Comparison of ENCODE assay signal across 1 cellular context in genomic region chr3:48202691-48203090, GRCh38.
TF ChIP-seq lines count a peak whose summit lies in the region.

No MANE protein-coding gene starts in this region.

TF ChIP-seq in WTC11, 78 proteins besides CTCF, POLR2A, EP300 and RAD21 (continued from another document):
- TF ChIP-seq, protein P1, sequence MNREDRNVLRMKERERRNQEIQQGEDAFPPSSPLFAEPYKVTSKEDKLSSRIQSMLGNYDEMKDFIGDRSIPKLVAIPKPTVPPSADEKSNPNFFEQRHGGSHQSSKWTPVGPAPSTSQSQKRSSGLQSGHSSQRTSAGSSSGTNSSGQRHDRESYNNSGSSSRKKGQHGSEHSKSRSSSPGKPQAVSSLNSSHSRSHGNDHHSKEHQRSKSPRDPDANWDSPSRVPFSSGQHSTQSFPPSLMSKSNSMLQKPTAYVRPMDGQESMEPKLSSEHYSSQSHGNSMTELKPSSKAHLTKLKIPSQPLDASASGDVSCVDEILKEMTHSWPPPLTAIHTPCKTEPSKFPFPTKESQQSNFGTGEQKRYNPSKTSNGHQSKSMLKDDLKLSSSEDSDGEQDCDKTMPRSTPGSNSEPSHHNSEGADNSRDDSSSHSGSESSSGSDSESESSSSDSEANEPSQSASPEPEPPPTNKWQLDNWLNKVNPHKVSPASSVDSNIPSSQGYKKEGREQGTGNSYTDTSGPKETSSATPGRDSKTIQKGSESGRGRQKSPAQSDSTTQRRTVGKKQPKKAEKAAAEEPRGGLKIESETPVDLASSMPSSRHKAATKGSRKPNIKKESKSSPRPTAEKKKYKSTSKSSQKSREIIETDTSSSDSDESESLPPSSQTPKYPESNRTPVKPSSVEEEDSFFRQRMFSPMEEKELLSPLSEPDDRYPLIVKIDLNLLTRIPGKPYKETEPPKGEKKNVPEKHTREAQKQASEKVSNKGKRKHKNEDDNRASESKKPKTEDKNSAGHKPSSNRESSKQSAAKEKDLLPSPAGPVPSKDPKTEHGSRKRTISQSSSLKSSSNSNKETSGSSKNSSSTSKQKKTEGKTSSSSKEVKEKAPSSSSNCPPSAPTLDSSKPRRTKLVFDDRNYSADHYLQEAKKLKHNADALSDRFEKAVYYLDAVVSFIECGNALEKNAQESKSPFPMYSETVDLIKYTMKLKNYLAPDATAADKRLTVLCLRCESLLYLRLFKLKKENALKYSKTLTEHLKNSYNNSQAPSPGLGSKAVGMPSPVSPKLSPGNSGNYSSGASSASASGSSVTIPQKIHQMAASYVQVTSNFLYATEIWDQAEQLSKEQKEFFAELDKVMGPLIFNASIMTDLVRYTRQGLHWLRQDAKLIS (CRISPR knock-in tag; IDR thresholded peaks at IDR 0.05; ENCODE audit: borderline replicate concordance): no peak
- TF ChIP-seq, protein P2, sequence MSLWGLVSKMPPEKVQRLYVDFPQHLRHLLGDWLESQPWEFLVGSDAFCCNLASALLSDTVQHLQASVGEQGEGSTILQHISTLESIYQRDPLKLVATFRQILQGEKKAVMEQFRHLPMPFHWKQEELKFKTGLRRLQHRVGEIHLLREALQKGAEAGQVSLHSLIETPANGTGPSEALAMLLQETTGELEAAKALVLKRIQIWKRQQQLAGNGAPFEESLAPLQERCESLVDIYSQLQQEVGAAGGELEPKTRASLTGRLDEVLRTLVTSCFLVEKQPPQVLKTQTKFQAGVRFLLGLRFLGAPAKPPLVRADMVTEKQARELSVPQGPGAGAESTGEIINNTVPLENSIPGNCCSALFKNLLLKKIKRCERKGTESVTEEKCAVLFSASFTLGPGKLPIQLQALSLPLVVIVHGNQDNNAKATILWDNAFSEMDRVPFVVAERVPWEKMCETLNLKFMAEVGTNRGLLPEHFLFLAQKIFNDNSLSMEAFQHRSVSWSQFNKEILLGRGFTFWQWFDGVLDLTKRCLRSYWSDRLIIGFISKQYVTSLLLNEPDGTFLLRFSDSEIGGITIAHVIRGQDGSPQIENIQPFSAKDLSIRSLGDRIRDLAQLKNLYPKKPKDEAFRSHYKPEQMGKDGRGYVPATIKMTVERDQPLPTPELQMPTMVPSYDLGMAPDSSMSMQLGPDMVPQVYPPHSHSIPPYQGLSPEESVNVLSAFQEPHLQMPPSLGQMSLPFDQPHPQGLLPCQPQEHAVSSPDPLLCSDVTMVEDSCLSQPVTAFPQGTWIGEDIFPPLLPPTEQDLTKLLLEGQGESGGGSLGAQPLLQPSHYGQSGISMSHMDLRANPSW (CRISPR knock-in tag; conservative IDR thresholded peaks at IDR 0.05; ENCODE audit: low read depth): no peak
- no peak for TF ChIP-seq ZNF416 (CRISPR knock-in tag; IDR thresholded peaks at IDR 0.05)
- no peak for TF ChIP-seq NR1H2 (CRISPR knock-in tag; IDR thresholded peaks at IDR 0.05)
- no peak for TF ChIP-seq MXD4 (CRISPR knock-in tag; IDR thresholded peaks at IDR 0.05; ENCODE audit: borderline replicate concordance)
- TF ChIP-seq, protein P3, sequence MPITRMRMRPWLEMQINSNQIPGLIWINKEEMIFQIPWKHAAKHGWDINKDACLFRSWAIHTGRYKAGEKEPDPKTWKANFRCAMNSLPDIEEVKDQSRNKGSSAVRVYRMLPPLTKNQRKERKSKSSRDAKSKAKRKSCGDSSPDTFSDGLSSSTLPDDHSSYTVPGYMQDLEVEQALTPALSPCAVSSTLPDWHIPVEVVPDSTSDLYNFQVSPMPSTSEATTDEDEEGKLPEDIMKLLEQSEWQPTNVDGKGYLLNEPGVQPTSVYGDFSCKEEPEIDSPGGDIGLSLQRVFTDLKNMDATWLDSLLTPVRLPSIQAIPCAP (CRISPR knock-in tag; IDR thresholded peaks at IDR 0.05): no peak
- TF ChIP-seq ZNF219 (CRISPR knock-in tag; IDR thresholded peaks at IDR 0.05; ENCODE audit: borderline replicate concordance): no peak
- TF ChIP-seq ZNF121 (CRISPR knock-in tag; IDR thresholded peaks at IDR 0.05): no peak
- TF ChIP-seq FOXP4 (CRISPR knock-in tag; IDR thresholded peaks at IDR 0.05): no peak
- TF ChIP-seq ZSCAN18 (CRISPR knock-in tag; IDR thresholded peaks at IDR 0.05): no peak
